In the genomic region with DNA sequence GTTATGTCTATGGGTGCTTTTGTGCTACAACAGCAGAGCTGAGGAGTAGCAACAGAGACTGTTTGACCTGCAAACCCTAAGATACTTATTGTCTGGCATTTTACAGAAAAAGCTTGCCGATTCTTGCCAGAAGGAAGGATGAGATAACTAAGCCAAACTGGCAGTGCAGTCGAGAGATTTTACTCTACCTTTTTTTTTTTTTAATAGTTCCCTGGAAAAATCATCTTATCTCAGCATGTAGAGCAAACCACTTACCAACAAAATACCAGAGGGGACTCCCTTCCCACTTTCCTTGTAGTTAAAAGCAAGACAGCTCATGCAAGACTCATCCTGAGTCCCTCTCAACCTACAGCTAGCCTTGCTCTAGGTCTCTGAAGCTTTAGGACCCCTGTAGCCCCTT, we compare ENCODE assay signal across 13 cellular contexts.
DNase-seq lines count a peak whose midpoint lies in the region; ATAC-seq, FAIRE-seq and TF ChIP-seq lines count a peak whose summit lies in the region.
"Had no signal": no experiment of that assay in that cellular context is flagged by ENCODE, and none has a peak within 500 bp of the region (broad histone marks: within the 10 kb centered on the region; RNA-seq: fewer than 3 reads in every experiment).

No MANE protein-coding gene starts in this region.

- H2BK15ac ChIP-seq in mesendoderm (replicated peaks; ENCODE audit: low read depth), result no peak overlapping the region

- peak overlapping the region; percentile 78 for H3K27ac ChIP-seq in SJCRH30
- peak overlapping the region; percentile 56 for H3K27ac ChIP-seq in mesendoderm (ENCODE audit: low read depth, low read length)
- peak overlapping the region in 3 of 4 donors; percentile 54 to 80 (median 70) for H3K27ac ChIP-seq in tibial nerve

- TF ChIP-seq CTCF in choroid plexus epithelial cell (conservative IDR thresholded peaks at IDR 0.05; ENCODE audit: low read depth, low read length) (no peak), tibial nerve (IDR thresholded peaks at IDR 0.05) (no peak), D721Med (IDR thresholded peaks at IDR 0.05; ENCODE audit: insufficient read depth, missing control alignments) (no peak)

- WGBS in mesendoderm (ENCODE audit: extremely low coverage, insufficient coverage, low lambda C conversion rate), result no CpG with 5 or more reads among the region's 2 CpGs
- 15 to 16% methylated on average over 2 of the region's 2 CpGs for WGBS in tibial nerve, 2 donors

- H3K18ac ChIP-seq in mesendoderm (ENCODE audit: low read length), result peak overlapping the region; percentile 65

- no peak overlapping the region for H2BK120ac ChIP-seq in mesendoderm (ENCODE audit: low read depth, low read length)

- no peak overlapping the region for H2BK5ac ChIP-seq in mesendoderm (ENCODE audit: low read length)

- no peak for ATAC-seq in GM19023 (IDR thresholded peaks at IDR 0.05; ENCODE audit: unreplicated experiment)
- ATAC-seq: effector memory CD8-positive, alpha-beta T cell had no signal

- H3K56ac ChIP-seq in mesendoderm (ENCODE audit: low read length), result no peak overlapping the region

- TF ChIP-seq POLR2A in tibial nerve (IDR thresholded peaks at IDR 0.05), result no peak

- DNase-seq in SJCRH30, result peak in 1 of 2 experiments; percentile 34
- DNase-seq in choroid plexus epithelial cell (ENCODE audit: low read depth), result peak; percentile 55
- peak; percentile 67 for DNase-seq in mesendoderm
- no peak for DNase-seq in tibial nerve (ENCODE audit: low spot score in 2 of 2)
- DNase-seq in DMS53 (lab: John Stamatoyannopoulos, UW), result no peak
- DNase-seq in AG08395 (ENCODE audit: low spot score), result no peak
- DNase-seq in D721Med (ENCODE audit: insufficient read length, low spot score), result no peak
- DNase-seq: activated CD8-positive, alpha-beta memory T cell treated with anti-CD3 and anti-CD28 coated beads for 24 hours; DMS79 treated with DMSO at 0.1 percent for 48 hours; effector memory CD8-positive, alpha-beta T cell; NCI-H774; T-helper 1 cell had no signal

- no peak overlapping the region for H4K5ac ChIP-seq in mesendoderm (ENCODE audit: low read length)

- no peak overlapping the region for H3K4me2 ChIP-seq in mesendoderm (ENCODE audit: low read length)

- no peaks in the 10 kb centered on the region for H3K79me1 ChIP-seq in mesendoderm (ENCODE audit: low read length)

- no peak overlapping the region for H2AK5ac ChIP-seq in mesendoderm (ENCODE audit: low read length)

- H3K4me3 ChIP-seq in SJCRH30 (no peak overlapping the region), choroid plexus epithelial cell (ENCODE audit: low read depth, low read length) (no peak overlapping the region), mesendoderm (ENCODE audit: low read length) (no peak overlapping the region), tibial nerve (no peak overlapping the region)

- TF ChIP-seq EP300 in tibial nerve (IDR thresholded peaks at IDR 0.05), result no peak

- H3K27me3 ChIP-seq in SJCRH30 (no peaks in the 10 kb centered on the region), mesendoderm (ENCODE audit: insufficient read depth, low read length, poor library complexity) (no peaks in the 10 kb centered on the region), tibial nerve (no peaks in the 10 kb centered on the region)

- H3K79me2 ChIP-seq in mesendoderm (ENCODE audit: control insufficient read depth, insufficient read depth, low read length), result no peaks in the 10 kb centered on the region

- H3K9ac ChIP-seq in mesendoderm (ENCODE audit: low read length), result no peak overlapping the region

- no peak overlapping the region for H4K8ac ChIP-seq in mesendoderm (ENCODE audit: low read depth, low read length)

- no peak overlapping the region for H3K23ac ChIP-seq in mesendoderm (ENCODE audit: low read length)

- H3K36me3 ChIP-seq in SJCRH30 (no peaks in the 10 kb centered on the region), mesendoderm (ENCODE audit: control insufficient read depth, insufficient read depth, low read length) (no peaks in the 10 kb centered on the region), tibial nerve (peaks cover 0 to 50% (median 0%) of the 10 kb centered on the region in 3 donors)

- FAIRE-seq in D721Med (lab: Jason Lieb, UNC), result no peak

- H3K9me3 ChIP-seq in SJCRH30 (replicated peaks), result no peaks in the 10 kb centered on the region
- no peaks in the 10 kb centered on the region for H3K9me3 ChIP-seq in tibial nerve

- H3K4me1 ChIP-seq in SJCRH30 (peaks cover 64% of the 10 kb centered on the region), mesendoderm (ENCODE audit: control insufficient read depth, low read depth, low read length) (peaks cover 17% of the 10 kb centered on the region), tibial nerve (peaks cover 0 to 67% (median 41%) of the 10 kb centered on the region in 4 donors)

- no peak overlapping the region for H3K4ac ChIP-seq in mesendoderm (ENCODE audit: low read depth, low read length)

Comparison
In these comparisons a context has a peak if more than half of its experiments do, and no peak if none do; other contexts are left out.
1. DNase-seq: peak in choroid plexus epithelial cell (single experiment) and mesendoderm (single experiment); none in tibial nerve (0 of 2), DMS53 (single experiment), AG08395 (single experiment) and D721Med (single experiment).
2. Peak in every context shown above with its lines, with median percentiles within 50 percentile points of each other: H3K27ac ChIP-seq.